ENCODE assay signal across 8 cellular contexts in the genomic region with DNA sequence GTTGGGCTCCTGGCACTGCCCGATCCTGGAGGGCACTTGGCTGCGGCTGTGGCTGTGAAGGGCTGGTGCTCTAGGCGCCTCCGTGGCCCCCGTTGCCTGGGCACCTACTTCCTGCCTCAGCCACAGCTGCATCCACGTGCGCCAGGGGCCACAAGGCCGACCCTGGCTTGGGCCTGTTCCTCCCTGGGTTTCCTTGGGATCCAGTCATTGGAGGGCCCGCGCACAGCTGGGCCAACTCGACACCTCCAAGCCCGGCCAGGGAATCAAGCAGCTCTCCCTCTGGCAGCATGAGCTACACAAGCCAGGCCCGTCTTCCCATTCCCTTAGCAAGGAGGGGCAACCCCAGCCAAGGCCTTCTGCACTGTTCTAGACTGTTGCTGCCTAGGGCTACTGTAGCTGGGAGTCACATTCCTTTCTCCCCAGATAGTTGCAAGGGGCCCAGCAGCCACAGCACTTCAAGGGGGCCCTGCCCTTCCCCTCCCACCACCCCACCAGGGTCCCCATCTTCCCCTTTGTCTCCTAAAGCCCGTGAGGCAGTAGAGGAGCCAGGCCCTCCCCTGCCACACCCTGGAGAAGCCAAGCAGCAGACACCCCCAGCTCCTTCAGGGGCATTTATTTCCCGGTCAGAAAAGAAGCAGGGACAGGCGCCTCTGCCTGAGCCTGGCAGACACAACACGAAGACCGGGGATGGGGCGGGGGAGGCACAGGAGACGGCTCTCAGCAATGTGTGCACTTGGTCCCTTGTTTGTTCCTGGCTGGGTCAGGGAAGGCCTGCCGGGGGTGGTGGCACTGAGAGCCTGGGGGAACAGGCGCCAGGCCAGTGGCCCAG. TPM values are rescaled to one million over a fixed set of nuclear protein-coding genes. Genes with fewer than 3 reads are reported as not detected.
DNase-seq lines count a peak whose midpoint lies in the region; ATAC-seq and TF ChIP-seq lines count a peak whose summit lies in the region.

No MANE protein-coding gene starts in this region.

- peak; percentile 59 for TF ChIP-seq POLR2A in GM18505 (IDR thresholded peaks at IDR 0.05; ENCODE audit: borderline replicate concordance, extremely low read depth, insufficient read depth, insufficient read length)

- H3K4me1 ChIP-seq in ACC112 (ENCODE audit: control insufficient read depth, insufficient read depth, low read length, unreplicated experiment) (peaks cover 41% of the 10 kb centered on the region), neural progenitor cell (peaks cover 13% of the 10 kb centered on the region)

- H3K27ac Mint-ChIP-seq in endothelial cell (ENCODE audit: unreplicated experiment), result peak overlapping the region; percentile 57
- H3K27ac Mint-ChIP-seq in neural progenitor cell, result peak overlapping the region; percentile 46

- H3K27me3 ChIP-seq in ACC112 (ENCODE audit: insufficient read depth, low read length) (no peaks in the 10 kb centered on the region), neural progenitor cell (no peaks in the 10 kb centered on the region)

- H3K27ac ChIP-seq in ACC112 (ENCODE audit: low read depth, low read length) (peak overlapping the region; percentile 50), neural progenitor cell (peak overlapping the region; percentile 85)

- H3K4me3 Mint-ChIP-seq in endothelial cell (ENCODE audit: unreplicated experiment), result no peak overlapping the region
- H3K4me3 Mint-ChIP-seq in neural progenitor cell, result no peak overlapping the region

- H3K79me2 ChIP-seq in ACC112 (ENCODE audit: control insufficient read depth, insufficient read depth, low read length, unreplicated experiment), result peaks cover 46% of the 10 kb centered on the region
- H3K79me2 ChIP-seq in neural progenitor cell (ENCODE audit: low read depth), result peaks cover 44% of the 10 kb centered on the region

- H3K27me3 Mint-ChIP-seq in endothelial cell (ENCODE audit: unreplicated experiment), result peaks cover 29% of the 10 kb centered on the region
- H3K27me3 Mint-ChIP-seq in neural progenitor cell (ENCODE audit: insufficient read depth, low read depth), result peaks cover 6% of the 10 kb centered on the region

- H3K36me3 Mint-ChIP-seq in endothelial cell (ENCODE audit: low read depth, unreplicated experiment) (peaks cover 15% of the 10 kb centered on the region), neural progenitor cell (peaks cover 6% of the 10 kb centered on the region)

- no peak overlapping the region for H3K9ac ChIP-seq in neural progenitor cell

- ATAC-seq in GM18505 (IDR thresholded peaks at IDR 0.05; ENCODE audit: unreplicated experiment), result no peak

- peaks cover 15% of the 10 kb centered on the region for H3K4me1 Mint-ChIP-seq in endothelial cell (ENCODE audit: unreplicated experiment)
- H3K4me1 Mint-ChIP-seq in neural progenitor cell, result peaks cover 17% of the 10 kb centered on the region

- H3K36me3 ChIP-seq in ACC112 (ENCODE audit: insufficient read depth, low read length) (no peaks in the 10 kb centered on the region; the same call in 1 of the 2 replicates), neural progenitor cell (no peaks in the 10 kb centered on the region)

- H4K20me1 ChIP-seq in neural progenitor cell (ENCODE audit: low read depth), result peaks cover 52% of the 10 kb centered on the region

- H3K9me3 Mint-ChIP-seq in endothelial cell (ENCODE audit: unreplicated experiment) (no peaks in the 10 kb centered on the region), neural progenitor cell (no peaks in the 10 kb centered on the region)

- no peak overlapping the region for H3K4me3 ChIP-seq in ACC112 (ENCODE audit: low read depth, low read length)
- no peak overlapping the region for H3K4me3 ChIP-seq in neural progenitor cell

- H3K9me3 ChIP-seq in neural progenitor cell (ENCODE audit: low read depth), result no peaks in the 10 kb centered on the region

- H2AFZ ChIP-seq in ACC112 (ENCODE audit: low read length, unreplicated experiment), result no peak overlapping the region
- no peak overlapping the region for H2AFZ ChIP-seq in neural progenitor cell (replicated peaks)

- no peak overlapping the region for H3K4me2 ChIP-seq in neural progenitor cell

- no peak for TF ChIP-seq CTCF in endothelial cell (IDR thresholded peaks at IDR 0.05; ENCODE audit: unreplicated experiment)
- no peak for TF ChIP-seq CTCF in neural progenitor cell (IDR thresholded peaks at IDR 0.05)

- DNase-seq in SW 1271 (lab: John Stamatoyannopoulos, UW) (peak; percentile 47 to 52), endothelial cell (ENCODE audit: low spot score) (no peak), neural progenitor cell (ENCODE audit: low spot score) (peak; percentile 37), NCI-H146 (lab: John Stamatoyannopoulos, UW) (no peak), NCI-H187 treated with DMSO at 0.1 percent for 48 hours (lab: John Stamatoyannopoulos, UW) (no peak), KG1 (lab: John Stamatoyannopoulos, UW) (no peak)

- peaks cover 58% of the 10 kb centered on the region for H3F3A ChIP-seq in neural progenitor cell (ENCODE audit: low read depth)

RNA-seq across cellular contexts. Expression of a gene that starts 3.8 kb away (rescaled TPM):
- total RNA-seq in endothelial cell (ENCODE audit: unreplicated experiment), result 443 TPM
- total RNA-seq in neural progenitor cell (ENCODE audit: low replicate concordance), result 25.1 and 47.9 TPM in 2 replicates

RNA-seq across cellular contexts. Expression of a gene that starts 7.0 kb away (rescaled TPM):
- total RNA-seq in endothelial cell (ENCODE audit: unreplicated experiment), result 678 TPM
- total RNA-seq in neural progenitor cell (ENCODE audit: low replicate concordance), result 203 and 344 TPM in 2 replicates

RNA-seq across cellular contexts. Expression of a gene that starts 24.0 kb away (rescaled TPM):
- 127 TPM for total RNA-seq in endothelial cell (ENCODE audit: unreplicated experiment)
- total RNA-seq in neural progenitor cell (ENCODE audit: low replicate concordance), result 140 and 156 TPM in 2 replicates

RNA-seq across cellular contexts. Expression of a gene that starts 24.2 kb away (rescaled TPM):
- total RNA-seq in endothelial cell (ENCODE audit: unreplicated experiment) (121 TPM), neural progenitor cell (ENCODE audit: low replicate concordance) (100 and 220 TPM in 2 replicates)

RNA-seq across cellular contexts. Expression of a gene that starts 32.5 kb away (rescaled TPM):
- total RNA-seq in endothelial cell (ENCODE audit: unreplicated experiment), result not detected
- total RNA-seq in neural progenitor cell (ENCODE audit: low replicate concordance), result 0.12 TPM in 1 of 2 replicates, not detected in the other

Comparison
In these comparisons a context has a peak if more than half of its experiments do, and no peak if none do; other contexts are left out.
1. DNase-seq: peak in SW 1271 (2 of 2) and neural progenitor cell (single experiment); none in endothelial cell (single experiment), NCI-H146 (single experiment), NCI-H187 treated with DMSO at 0.1 percent for 48 hours (single experiment) and KG1 (single experiment).